Comparison of ENCODE assay signal across 1 cellular context in the genomic region with DNA sequence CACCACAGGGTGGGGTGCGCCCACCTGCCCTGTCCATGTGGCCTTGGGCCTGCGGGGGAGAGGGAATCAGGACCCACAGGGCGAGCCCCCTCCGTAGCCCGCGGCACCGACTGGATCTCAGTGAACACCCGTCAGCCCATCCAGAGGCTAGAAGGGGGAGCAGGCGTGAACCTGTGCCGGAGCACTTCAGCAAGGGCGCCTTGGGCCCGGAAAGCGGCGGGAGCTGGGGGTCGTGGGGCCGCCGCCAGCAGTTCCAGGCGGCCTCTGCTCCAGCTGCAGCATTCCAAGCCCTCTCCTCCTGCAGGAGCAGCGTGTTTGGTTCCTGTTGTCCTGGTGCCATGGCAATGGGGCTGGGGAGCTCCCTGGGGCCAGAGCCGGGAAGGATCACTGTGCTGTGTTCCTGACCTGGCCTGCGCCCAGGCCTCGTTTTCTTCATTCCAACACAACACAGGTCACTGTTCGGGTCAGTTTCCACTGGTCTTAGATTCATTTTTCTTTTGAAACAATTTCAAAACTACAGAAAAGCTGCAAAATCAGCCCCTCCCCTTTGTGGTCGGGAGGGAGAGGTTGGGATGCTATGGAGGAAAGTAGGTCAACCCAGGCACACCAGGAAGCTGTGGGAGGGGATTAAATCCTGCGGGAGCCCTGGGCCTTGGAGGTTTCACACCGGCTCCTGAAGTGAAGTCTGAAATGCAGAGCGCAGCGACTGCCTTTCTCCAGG.
TF ChIP-seq lines count a peak whose summit lies in the region.

No MANE protein-coding gene starts in this region.

TF ChIP-seq in IMR-90, 13 proteins besides CTCF, POLR2A, EP300 and RAD21:
- TF ChIP-seq USF2 (IDR thresholded peaks at IDR 0.05; ENCODE audit: low read depth, low read length) (no peak), CHD1 (IDR thresholded peaks at IDR 0.05; ENCODE audit: low read depth, low read length) (no peak), NFE2L2 (IDR thresholded peaks at IDR 0.05; ENCODE audit: low read depth, low read length) (no peak), RCOR1 (IDR thresholded peaks at IDR 0.05; ENCODE audit: insufficient replicate concordance, low read length) (no peak), BHLHE40 (IDR thresholded peaks at IDR 0.05; ENCODE audit: low read depth, low read length) (no peak), MAZ (IDR thresholded peaks at IDR 0.05; ENCODE audit: borderline replicate concordance, low read depth, low read length) (no peak), FOS (IDR thresholded peaks at IDR 0.05; ENCODE audit: low read depth, low read length) (no peak), RFX5 (IDR thresholded peaks at IDR 0.05; ENCODE audit: low read depth, low read length) (no peak), MXI1 (IDR thresholded peaks at IDR 0.05; ENCODE audit: borderline replicate concordance, low read depth, low read length) (no peak)
- TF ChIP-seq, protein P1, sequence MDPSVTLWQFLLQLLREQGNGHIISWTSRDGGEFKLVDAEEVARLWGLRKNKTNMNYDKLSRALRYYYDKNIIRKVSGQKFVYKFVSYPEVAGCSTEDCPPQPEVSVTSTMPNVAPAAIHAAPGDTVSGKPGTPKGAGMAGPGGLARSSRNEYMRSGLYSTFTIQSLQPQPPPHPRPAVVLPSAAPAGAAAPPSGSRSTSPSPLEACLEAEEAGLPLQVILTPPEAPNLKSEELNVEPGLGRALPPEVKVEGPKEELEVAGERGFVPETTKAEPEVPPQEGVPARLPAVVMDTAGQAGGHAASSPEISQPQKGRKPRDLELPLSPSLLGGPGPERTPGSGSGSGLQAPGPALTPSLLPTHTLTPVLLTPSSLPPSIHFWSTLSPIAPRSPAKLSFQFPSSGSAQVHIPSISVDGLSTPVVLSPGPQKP (IDR thresholded peaks at IDR 0.05; ENCODE audit: borderline replicate concordance, low read depth, low read length) = no peak
